ENCODE assay signal across 1 cellular context in genomic region chr1:39204441-39205081, GRCh38.
TF ChIP-seq lines count a peak whose summit lies in the region.

Gene MACF1 (plus strand): TSS chr1:39204695. CDS start chr1:39205023, 328 bp downstream.

TF ChIP-seq in HepG2, 621 proteins besides CTCF, POLR2A, EP300 and RAD21 (continued from another document):
- no peak for TF ChIP-seq RNF219 (CRISPR knock-in tag; IDR thresholded peaks at IDR 0.05)
- no peak for TF ChIP-seq MAFG (CRISPR knock-in tag; IDR thresholded peaks at IDR 0.05)
- no peak for TF ChIP-seq FOXA3 (CRISPR knock-in tag; IDR thresholded peaks at IDR 0.05)
- no peak for TF ChIP-seq SNRNP70 (IDR thresholded peaks at IDR 0.05; ENCODE audit: low read depth, low read length)
- TF ChIP-seq NFKBIZ (CRISPR knock-in tag; IDR thresholded peaks at IDR 0.05), result no peak
- no peak for TF ChIP-seq PPARG (CRISPR knock-in tag; conservative IDR thresholded peaks at IDR 0.05)
- no peak for TF ChIP-seq ZNF567 (CRISPR knock-in tag; IDR thresholded peaks at IDR 0.05; ENCODE audit: borderline replicate concordance)
- no peak for TF ChIP-seq ZNF275 (CRISPR knock-in tag; IDR thresholded peaks at IDR 0.05; ENCODE audit: borderline replicate concordance)
- no peak for TF ChIP-seq CERS6 (CRISPR knock-in tag; IDR thresholded peaks at IDR 0.05)
- TF ChIP-seq ZNF672 (CRISPR knock-in tag; IDR thresholded peaks at IDR 0.05), result no peak
- no peak for TF ChIP-seq ZFP41 (CRISPR knock-in tag; IDR thresholded peaks at IDR 0.05; ENCODE audit: borderline replicate concordance)
